28 cellular contexts compared by ENCODE assay signal in genomic region chrY:19126889-19127288, GRCh38.
"Had no signal": no experiment of that assay in that cellular context is flagged by ENCODE, and none has a peak within 500 bp of the region (broad histone marks: within the 10 kb centered on the region; RNA-seq: fewer than 3 reads in every experiment).

No MANE protein-coding gene starts in this region.

- H3K4me1 ChIP-seq: body of pancreas, colonic mucosa had no signal

- DNase-seq: activated CD4-positive, alpha-beta T cell treated with anti-CD3 and anti-CD28 coated beads for 36 hours; activated CD4-positive, CD25-positive, alpha-beta regulatory T cell; activated effector memory CD4-positive, alpha-beta T cell treated with Interleukin-2 at 50 U/mL for 16 hours; activated naive CD4-positive, alpha-beta T cell treated with Interleukin-2 at 50 U/mL for 16 hours; activated T-cell treated with anti-CD3 and anti-CD28 coated beads for 4 hours; activated T-cell treated with anti-CD3 and anti-CD28 coated beads, Interleukin-2, amount 50 U/mL, for 72 hours; aorta; body of pancreas; cerebellar nuclear complex; colonic mucosa; effector CD8-positive, alpha-beta T cell; head of caudate nucleus; hippocampal formation; left cardiac atrium; left ventricle myocardium superior; mucosa of descending colon; posterior cingulate gyrus; stimulated activated CD4-positive, alpha-beta T cell treated with anti-CD3 and anti-CD28 coated beads, Interleukin-12 subunit alpha, Interleukin-12 subunit beta, amount 100 ng/mL, for 4 hours; stimulated activated CD4-positive, alpha-beta T cell treated with anti-CD3 and anti-CD28 coated beads, Interleukin-4, amount 100 ng/mL, for 1 hour; T-helper 9 cell; trophoblast cell had no signal

- H3K36me3 ChIP-seq: cardiac muscle cell, colonic mucosa, thoracic aorta had no signal

- H3K9me3 ChIP-seq: body of pancreas, colonic mucosa, mucosa of descending colon, thoracic aorta had no signal

- H3K27ac ChIP-seq: body of pancreas, cardiac muscle cell, colonic mucosa, skin epidermis, thoracic aorta had no signal

- H3K27me3 ChIP-seq: body of pancreas, cardiac muscle cell, colonic mucosa had no signal

- H3K4me3 ChIP-seq: body of pancreas, cardiac muscle cell, colonic mucosa, mucosa of descending colon, skin epidermis, thoracic aorta had no signal

- ATAC-seq: activated CD4-positive, alpha-beta T cell treated with anti-CD3 and anti-CD28 coated beads for 36 hours; activated T-cell treated with anti-CD3 and anti-CD28 coated beads, Interleukin-2, amount 50 U/mL, for 72 hours; body of pancreas; left cardiac atrium; left ventricle myocardium superior; mucosa of descending colon; natural killer cell treated with Interleukin-12 subunit alpha and Interleukin-12 subunit beta and Interleukin-15 and Interleukin-18, amount 100 ng/mL, for 72 hours; sciatic nerve had no signal

- FAIRE-seq: keratinocyte, urothelium cell line had no signal
